8 cellular contexts compared by ENCODE assay signal in the genomic region with DNA sequence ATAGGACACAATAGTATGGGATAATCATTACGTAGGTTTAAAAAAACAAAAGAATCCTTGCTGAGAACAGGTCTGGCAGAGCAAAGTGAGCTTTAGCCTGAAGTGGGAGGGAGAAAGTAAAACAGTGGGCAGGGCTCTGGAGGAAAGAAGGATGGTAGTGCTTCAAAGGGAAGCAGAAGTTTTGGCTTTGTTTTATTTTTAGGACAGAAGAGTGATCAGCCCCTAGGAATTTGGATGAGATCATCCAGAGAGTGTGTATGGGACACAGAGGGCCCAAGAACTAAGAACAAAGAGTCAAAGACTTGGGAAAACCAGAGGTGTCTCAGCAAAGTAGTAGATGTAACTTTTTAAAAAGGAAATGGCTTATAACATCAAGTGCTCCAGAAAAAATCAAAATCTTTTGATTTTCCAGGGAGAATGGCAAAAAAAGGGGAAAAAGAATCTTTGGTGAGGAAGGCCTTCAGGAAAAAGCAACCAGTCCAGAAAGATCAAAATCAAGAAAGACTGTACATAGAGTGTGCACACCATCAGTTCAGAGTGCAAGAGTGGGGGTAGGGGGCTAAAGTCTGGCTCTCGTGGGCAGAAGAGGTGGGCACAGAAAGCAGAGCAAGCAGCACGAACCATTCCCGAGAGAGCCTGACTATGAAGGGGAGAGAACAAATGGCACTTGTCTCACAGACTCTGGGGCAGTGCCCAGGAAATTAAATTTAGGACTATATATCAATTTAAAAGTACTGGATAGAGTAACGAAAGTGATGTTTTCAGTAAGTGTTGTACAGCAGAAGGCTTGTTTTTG. TPM values are rescaled to one million over a fixed set of nuclear protein-coding genes. Genes with fewer than 3 reads are reported as not detected.
A peak's percentile ranks its signal among the peaks of the same experiment; 100 is the strongest.
DNase-seq lines count a peak whose midpoint lies in the region; ATAC-seq and TF ChIP-seq lines count a peak whose summit lies in the region.

No MANE protein-coding gene starts in this region.

- H4K20me1 ChIP-seq in mammary epithelial cell (ENCODE audit: insufficient read depth, low read length): no peaks in the 10 kb centered on the region
- peaks cover 19% of the 10 kb centered on the region for H4K20me1 ChIP-seq in MM.1S (ENCODE audit: insufficient read depth, low read length)

- H3K4me2 ChIP-seq in mammary epithelial cell (ENCODE audit: insufficient read depth, low read depth, low read length) (peak overlapping the region; percentile 47), MM.1S (ENCODE audit: low read depth, low read length) (no peak overlapping the region)

- no TSS peak for BruUV-seq in mammary epithelial cell (replicated peaks; lab: Mats Ljungman, UMichigan)

- in situ Hi-C loops in mammary epithelial cell (cut with MboI; ENCODE audit: low sequenced_read_pairs in 2 of 2): loop anchor here in 1 of 2 donors (10.0 kb wide), 1 partner anchor 63 kb away; no protein-coding TSS in a partner anchor

- TF ChIP-seq CTCF in mammary epithelial cell (conservative IDR thresholded peaks at IDR 0.05 in 1 of 2, IDR thresholded peaks at IDR 0.05 in 1 of 2; ENCODE audit: extremely low read depth in 1 of 2, insufficient read depth in 1 of 2, low read depth in 1 of 2, low read length in 2 of 2) (no peak), kidney epithelial cell (IDR thresholded peaks at IDR 0.05; ENCODE audit: insufficient read depth, low read length, poor library complexity, severe bottlenecking) (no peak), thoracic aorta (IDR thresholded peaks at IDR 0.05) (no peak), MM.1S (IDR thresholded peaks at IDR 0.05; ENCODE audit: low read length) (no peak)

- intact Hi-C loops in mammary epithelial cell (cut with micrococcal nuclease): no loop called here

- H3K9me2 ChIP-seq in MM.1S (replicated peaks; ENCODE audit: insufficient read depth, low read length): no peaks in the 10 kb centered on the region

- no peak overlapping the region for H3K4me3 ChIP-seq in HUES6 (ENCODE audit: low read depth, low read length)
- H3K4me3 ChIP-seq in mammary epithelial cell (replicated peaks in 1 of 3; ENCODE audit: insufficient read depth in 1 of 3, low read depth in 2 of 3, low read length in 3 of 3): no peak overlapping the region
- no peak overlapping the region for H3K4me3 ChIP-seq in kidney epithelial cell (ENCODE audit: low read depth, low read length)
- H3K4me3 ChIP-seq in thoracic aorta: peak overlapping the region; percentile 43
- no peak overlapping the region for H3K4me3 ChIP-seq in MM.1S (ENCODE audit: low read length)

- H3K36me3 ChIP-seq in HUES6 (ENCODE audit: control insufficient read depth, insufficient read depth, low read length) (no peaks in the 10 kb centered on the region), mammary epithelial cell (ENCODE audit: insufficient read depth, low read length) (peaks cover 1% of the 10 kb centered on the region), kidney epithelial cell (ENCODE audit: control insufficient read depth, insufficient read depth, low read length) (no peaks in the 10 kb centered on the region), thoracic aorta (no peaks in the 10 kb centered on the region), MM.1S (replicated peaks; ENCODE audit: insufficient read depth, low read length) (no peaks in the 10 kb centered on the region)

- dilution Hi-C loops in mammary epithelial cell (cut with HindIII; ENCODE audit: low sequenced_read_pairs): no loop called here

- peaks cover 90% of the 10 kb centered on the region for H3K79me2 ChIP-seq in mammary epithelial cell (ENCODE audit: insufficient read depth, low read length)
- peaks cover 72% of the 10 kb centered on the region for H3K79me2 ChIP-seq in MM.1S (ENCODE audit: low read length)

- 0% methylated on average over 5 of the region's 5 CpGs for WGBS in mammary epithelial cell (ENCODE audit: low coverage, missing lambda C conversion rate)

- ATAC-seq in thoracic aorta (ENCODE audit: insufficient number of reproducible peaks, low FRiP score, low read depth): peak; percentile 87

- H3F3A ChIP-seq in MM.1S (ENCODE audit: insufficient read depth, low read length): no peaks in the 10 kb centered on the region

- H3K9me3 ChIP-seq in HUES6 (ENCODE audit: control insufficient read depth, insufficient read depth, low read depth, low read length) (no peaks in the 10 kb centered on the region), mammary epithelial cell (replicated peaks; ENCODE audit: insufficient read depth, low read length) (no peaks in the 10 kb centered on the region), thoracic aorta (no peaks in the 10 kb centered on the region), MM.1S (replicated peaks; ENCODE audit: insufficient read depth, low read length) (no peaks in the 10 kb centered on the region)

- H2AFZ ChIP-seq in mammary epithelial cell (ENCODE audit: low read depth, low read length) (no peak overlapping the region), MM.1S (ENCODE audit: low read length) (no peak overlapping the region)

- CTCF ChIA-PET in mammary epithelial cell (lab: Charles Lee; ENCODE audit: low non-redundant PET): no interaction called here

- H3K27me3 ChIP-seq in HUES6 (ENCODE audit: control insufficient read depth, insufficient read depth, low read length) (no peaks in the 10 kb centered on the region), mammary epithelial cell (ENCODE audit: insufficient read depth, low read length) (no peaks in the 10 kb centered on the region), kidney epithelial cell (ENCODE audit: control insufficient read depth, insufficient read depth, low read length) (no peaks in the 10 kb centered on the region), thoracic aorta (replicated peaks; ENCODE audit: insufficient read depth) (no peaks in the 10 kb centered on the region), MM.1S (replicated peaks; ENCODE audit: insufficient read depth, low read length) (no peaks in the 10 kb centered on the region)

- H3K27ac ChIP-seq in HUES6 (ENCODE audit: low read depth, low read length): peak overlapping the region; percentile 75
- H3K27ac ChIP-seq in mammary epithelial cell (ENCODE audit: insufficient read depth, low read depth, low read length): peak overlapping the region; percentile 67
- H3K27ac ChIP-seq in thoracic aorta: peak overlapping the region; percentile 75 to 93
- H3K27ac ChIP-seq in MM.1S (ENCODE audit: low read length): no peak overlapping the region

- peaks cover 22% of the 10 kb centered on the region for H3K4me1 ChIP-seq in HUES6 (ENCODE audit: control insufficient read depth, insufficient read depth, low read length)
- H3K4me1 ChIP-seq in mammary epithelial cell (ENCODE audit: insufficient read depth, low read length): peaks cover 12% of the 10 kb centered on the region
- peaks cover 35 to 56% of the 10 kb centered on the region in 2 donors for H3K4me1 ChIP-seq in thoracic aorta (ENCODE audit: control insufficient read depth in 1 of 2, low read depth in 2 of 2)
- no peaks in the 10 kb centered on the region for H3K4me1 ChIP-seq in MM.1S (ENCODE audit: low read length)

- H3K9ac ChIP-seq in HUES6 (ENCODE audit: low read length) (peak overlapping the region; percentile 48), mammary epithelial cell (ENCODE audit: insufficient read depth, low read length) (no peak overlapping the region), MM.1S (ENCODE audit: low read length) (no peak overlapping the region)

- DNase-seq in mammary epithelial cell (peak; percentile 85), kidney epithelial cell (ENCODE audit: low read depth) (peak; percentile 69), thoracic aorta (ENCODE audit: low spot score) (no peak), NCI-H1092 (lab: John Stamatoyannopoulos, UW) (no peak), MM.1S (no peak), NK-92 (lab: John Stamatoyannopoulos, UW; ENCODE audit: unreplicated experiment) (no peak), germinal center (ENCODE audit: low spot score) (no peak)

RNA-seq across cellular contexts. Expression of gene MAPK1, which starts 30.1 kb away (rescaled TPM):
- 100 to 1,000 TPM; 106 to 147 TPM for total RNA-seq in mammary epithelial cell
- 69.1 TPM for polyA plus RNA-seq in mammary epithelial cell
- polyA minus RNA-seq in mammary epithelial cell: 86.6 TPM
- 37.2 and 42.2 TPM in 2 replicates for total RNA-seq in kidney epithelial cell
- total RNA-seq in thoracic aorta: 10 to 100 TPM; 61.4 to 63.1 TPM

Comparison
In these comparisons a context has a peak if more than half of its experiments do, and no peak if none do; other contexts are left out.
1. DNase-seq: peak in mammary epithelial cell (single experiment) and kidney epithelial cell (single experiment); none in thoracic aorta (single experiment), NCI-H1092 (single experiment), MM.1S (single experiment), NK-92 (single experiment) and germinal center (single experiment).